In the genomic region with DNA sequence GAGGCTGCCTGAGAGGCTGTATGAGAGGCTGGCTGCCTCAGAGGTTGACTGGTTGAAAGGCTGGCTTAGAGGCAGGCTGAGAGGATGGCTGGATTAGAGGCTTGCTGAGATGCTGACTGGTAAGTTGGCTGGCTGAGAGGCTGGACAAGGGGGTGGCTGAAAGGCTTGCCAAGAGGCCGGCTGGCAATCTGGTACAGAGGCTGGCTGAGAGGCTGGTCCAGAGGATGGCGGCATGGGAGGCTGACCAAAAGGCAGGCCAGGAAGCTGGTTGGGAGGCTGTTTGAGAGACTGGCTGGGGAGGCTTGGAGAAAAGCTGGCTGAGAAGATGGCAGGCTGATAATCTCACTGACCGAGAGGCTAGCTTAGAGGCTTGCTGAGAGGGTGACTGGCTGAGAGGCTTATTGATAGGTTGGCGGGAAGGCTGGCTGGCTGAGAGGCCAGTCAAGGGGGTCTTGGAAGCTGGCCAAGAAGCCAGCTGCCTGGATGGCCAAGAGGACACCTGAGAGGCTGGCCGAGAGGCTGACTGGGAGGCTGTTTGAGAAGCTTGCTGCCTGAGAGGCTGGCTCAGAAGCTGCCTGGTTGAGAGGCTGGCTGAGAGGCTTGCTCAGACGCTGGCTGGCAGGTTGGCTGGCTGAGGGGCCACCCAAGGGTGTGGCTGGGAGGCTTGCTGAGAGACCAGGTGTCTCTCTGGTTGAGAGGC, we compare ENCODE assay signal across 1 cellular context.
TF ChIP-seq lines count a peak whose summit lies in the region.

No MANE protein-coding gene starts in this region.

TF ChIP-seq in HepG2, 621 proteins besides CTCF, POLR2A, EP300 and RAD21 (continued from another document and continues in another):
- TF ChIP-seq, protein P1, sequence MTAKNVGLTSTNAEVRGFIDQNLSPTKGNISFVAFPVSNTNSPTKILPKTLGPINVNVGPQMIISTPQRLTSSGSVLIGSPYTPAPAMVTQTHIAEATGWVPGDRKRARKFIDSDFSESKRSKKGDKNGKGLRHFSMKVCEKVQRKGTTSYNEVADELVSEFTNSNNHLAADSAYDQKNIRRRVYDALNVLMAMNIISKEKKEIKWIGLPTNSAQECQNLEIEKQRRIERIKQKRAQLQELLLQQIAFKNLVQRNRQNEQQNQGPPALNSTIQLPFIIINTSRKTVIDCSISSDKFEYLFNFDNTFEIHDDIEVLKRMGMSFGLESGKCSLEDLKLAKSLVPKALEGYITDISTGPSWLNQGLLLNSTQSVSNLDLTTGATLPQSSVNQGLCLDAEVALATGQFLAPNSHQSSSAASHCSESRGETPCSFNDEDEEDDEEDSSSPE (CRISPR knock-in tag; IDR thresholded peaks at IDR 0.05) = peak; percentile 46; the same call in 1 of the 2 replicates
- TF ChIP-seq, protein P2, sequence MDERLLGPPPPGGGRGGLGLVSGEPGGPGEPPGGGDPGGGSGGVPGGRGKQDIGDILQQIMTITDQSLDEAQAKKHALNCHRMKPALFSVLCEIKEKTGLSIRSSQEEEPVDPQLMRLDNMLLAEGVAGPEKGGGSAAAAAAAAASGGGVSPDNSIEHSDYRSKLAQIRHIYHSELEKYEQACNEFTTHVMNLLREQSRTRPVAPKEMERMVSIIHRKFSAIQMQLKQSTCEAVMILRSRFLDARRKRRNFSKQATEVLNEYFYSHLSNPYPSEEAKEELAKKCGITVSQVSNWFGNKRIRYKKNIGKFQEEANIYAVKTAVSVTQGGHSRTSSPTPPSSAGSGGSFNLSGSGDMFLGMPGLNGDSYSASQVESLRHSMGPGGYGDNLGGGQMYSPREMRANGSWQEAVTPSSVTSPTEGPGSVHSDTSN (CRISPR knock-in tag; IDR thresholded peaks at IDR 0.05) = no peak
- 0 out of 2 replicates have a peak, but pooled peaks have one; percentile 14 for TF ChIP-seq ERF (CRISPR knock-in tag; IDR thresholded peaks at IDR 0.05)
- TF ChIP-seq, protein P3, sequence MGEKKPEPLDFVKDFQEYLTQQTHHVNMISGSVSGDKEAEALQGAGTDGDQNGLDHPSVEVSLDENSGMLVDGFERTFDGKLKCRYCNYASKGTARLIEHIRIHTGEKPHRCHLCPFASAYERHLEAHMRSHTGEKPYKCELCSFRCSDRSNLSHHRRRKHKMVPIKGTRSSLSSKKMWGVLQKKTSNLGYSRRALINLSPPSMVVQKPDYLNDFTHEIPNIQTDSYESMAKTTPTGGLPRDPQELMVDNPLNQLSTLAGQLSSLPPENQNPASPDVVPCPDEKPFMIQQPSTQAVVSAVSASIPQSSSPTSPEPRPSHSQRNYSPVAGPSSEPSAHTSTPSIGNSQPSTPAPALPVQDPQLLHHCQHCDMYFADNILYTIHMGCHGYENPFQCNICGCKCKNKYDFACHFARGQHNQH (CRISPR knock-in tag; IDR thresholded peaks at IDR 0.05) = peak; percentile 69; the same call in 1 of the 2 replicates
- no peak for TF ChIP-seq SMYD3 (CRISPR knock-in tag; IDR thresholded peaks at IDR 0.05)
- TF ChIP-seq, protein P4, sequence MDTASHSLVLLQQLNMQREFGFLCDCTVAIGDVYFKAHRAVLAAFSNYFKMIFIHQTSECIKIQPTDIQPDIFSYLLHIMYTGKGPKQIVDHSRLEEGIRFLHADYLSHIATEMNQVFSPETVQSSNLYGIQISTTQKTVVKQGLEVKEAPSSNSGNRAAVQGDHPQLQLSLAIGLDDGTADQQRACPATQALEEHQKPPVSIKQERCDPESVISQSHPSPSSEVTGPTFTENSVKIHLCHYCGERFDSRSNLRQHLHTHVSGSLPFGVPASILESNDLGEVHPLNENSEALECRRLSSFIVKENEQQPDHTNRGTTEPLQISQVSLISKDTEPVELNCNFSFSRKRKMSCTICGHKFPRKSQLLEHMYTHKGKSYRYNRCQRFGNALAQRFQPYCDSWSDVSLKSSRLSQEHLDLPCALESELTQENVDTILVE (CRISPR knock-in tag; IDR thresholded peaks at IDR 0.05) = no peak
- no peak for TF ChIP-seq ZNF367 (CRISPR knock-in tag; IDR thresholded peaks at IDR 0.05; ENCODE audit: borderline replicate concordance)
- TF ChIP-seq ZNF850 (CRISPR knock-in tag; conservative IDR thresholded peaks at IDR 0.05) = no peak
- TF ChIP-seq, protein P5, sequence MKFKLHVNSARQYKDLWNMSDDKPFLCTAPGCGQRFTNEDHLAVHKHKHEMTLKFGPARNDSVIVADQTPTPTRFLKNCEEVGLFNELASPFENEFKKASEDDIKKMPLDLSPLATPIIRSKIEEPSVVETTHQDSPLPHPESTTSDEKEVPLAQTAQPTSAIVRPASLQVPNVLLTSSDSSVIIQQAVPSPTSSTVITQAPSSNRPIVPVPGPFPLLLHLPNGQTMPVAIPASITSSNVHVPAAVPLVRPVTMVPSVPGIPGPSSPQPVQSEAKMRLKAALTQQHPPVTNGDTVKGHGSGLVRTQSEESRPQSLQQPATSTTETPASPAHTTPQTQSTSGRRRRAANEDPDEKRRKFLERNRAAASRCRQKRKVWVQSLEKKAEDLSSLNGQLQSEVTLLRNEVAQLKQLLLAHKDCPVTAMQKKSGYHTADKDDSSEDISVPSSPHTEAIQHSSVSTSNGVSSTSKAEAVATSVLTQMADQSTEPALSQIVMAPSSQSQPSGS (CRISPR knock-in tag; IDR thresholded peaks at IDR 0.05) = no peak
- TF ChIP-seq, protein P6, sequence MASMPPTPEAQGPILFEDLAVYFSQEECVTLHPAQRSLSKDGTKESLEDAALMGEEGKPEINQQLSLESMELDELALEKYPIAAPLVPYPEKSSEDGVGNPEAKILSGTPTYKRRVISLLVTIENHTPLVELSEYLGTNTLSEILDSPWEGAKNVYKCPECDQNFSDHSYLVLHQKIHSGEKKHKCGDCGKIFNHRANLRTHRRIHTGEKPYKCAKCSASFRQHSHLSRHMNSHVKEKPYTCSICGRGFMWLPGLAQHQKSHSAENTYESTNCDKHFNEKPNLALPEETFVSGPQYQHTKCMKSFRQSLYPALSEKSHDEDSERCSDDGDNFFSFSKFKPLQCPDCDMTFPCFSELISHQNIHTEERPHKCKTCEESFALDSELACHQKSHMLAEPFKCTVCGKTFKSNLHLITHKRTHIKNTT (CRISPR knock-in tag; IDR thresholded peaks at IDR 0.05) = no peak
- TF ChIP-seq KLF16 (CRISPR knock-in tag; IDR thresholded peaks at IDR 0.05) = peak in 1 of 2 experiments; percentile 5; a peak in 1 of 4 replicates
- no peak for TF ChIP-seq ZSCAN31 (CRISPR knock-in tag; IDR thresholded peaks at IDR 0.05; ENCODE audit: low read depth)
- TF ChIP-seq, protein P7, sequence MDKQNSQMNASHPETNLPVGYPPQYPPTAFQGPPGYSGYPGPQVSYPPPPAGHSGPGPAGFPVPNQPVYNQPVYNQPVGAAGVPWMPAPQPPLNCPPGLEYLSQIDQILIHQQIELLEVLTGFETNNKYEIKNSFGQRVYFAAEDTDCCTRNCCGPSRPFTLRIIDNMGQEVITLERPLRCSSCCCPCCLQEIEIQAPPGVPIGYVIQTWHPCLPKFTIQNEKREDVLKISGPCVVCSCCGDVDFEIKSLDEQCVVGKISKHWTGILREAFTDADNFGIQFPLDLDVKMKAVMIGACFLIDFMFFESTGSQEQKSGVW (CRISPR knock-in tag; IDR thresholded peaks at IDR 0.05; ENCODE audit: borderline replicate concordance) = no peak
- TF ChIP-seq, protein P8, sequence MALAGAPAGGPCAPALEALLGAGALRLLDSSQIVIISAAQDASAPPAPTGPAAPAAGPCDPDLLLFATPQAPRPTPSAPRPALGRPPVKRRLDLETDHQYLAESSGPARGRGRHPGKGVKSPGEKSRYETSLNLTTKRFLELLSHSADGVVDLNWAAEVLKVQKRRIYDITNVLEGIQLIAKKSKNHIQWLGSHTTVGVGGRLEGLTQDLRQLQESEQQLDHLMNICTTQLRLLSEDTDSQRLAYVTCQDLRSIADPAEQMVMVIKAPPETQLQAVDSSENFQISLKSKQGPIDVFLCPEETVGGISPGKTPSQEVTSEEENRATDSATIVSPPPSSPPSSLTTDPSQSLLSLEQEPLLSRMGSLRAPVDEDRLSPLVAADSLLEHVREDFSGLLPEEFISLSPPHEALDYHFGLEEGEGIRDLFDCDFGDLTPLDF (CRISPR knock-in tag; IDR thresholded peaks at IDR 0.05) = peak; percentile 74; the same call in 1 of the 2 replicates
- no peak for TF ChIP-seq ZSCAN21 (CRISPR knock-in tag; IDR thresholded peaks at IDR 0.05; ENCODE audit: borderline replicate concordance)
- TF ChIP-seq, protein P9, sequence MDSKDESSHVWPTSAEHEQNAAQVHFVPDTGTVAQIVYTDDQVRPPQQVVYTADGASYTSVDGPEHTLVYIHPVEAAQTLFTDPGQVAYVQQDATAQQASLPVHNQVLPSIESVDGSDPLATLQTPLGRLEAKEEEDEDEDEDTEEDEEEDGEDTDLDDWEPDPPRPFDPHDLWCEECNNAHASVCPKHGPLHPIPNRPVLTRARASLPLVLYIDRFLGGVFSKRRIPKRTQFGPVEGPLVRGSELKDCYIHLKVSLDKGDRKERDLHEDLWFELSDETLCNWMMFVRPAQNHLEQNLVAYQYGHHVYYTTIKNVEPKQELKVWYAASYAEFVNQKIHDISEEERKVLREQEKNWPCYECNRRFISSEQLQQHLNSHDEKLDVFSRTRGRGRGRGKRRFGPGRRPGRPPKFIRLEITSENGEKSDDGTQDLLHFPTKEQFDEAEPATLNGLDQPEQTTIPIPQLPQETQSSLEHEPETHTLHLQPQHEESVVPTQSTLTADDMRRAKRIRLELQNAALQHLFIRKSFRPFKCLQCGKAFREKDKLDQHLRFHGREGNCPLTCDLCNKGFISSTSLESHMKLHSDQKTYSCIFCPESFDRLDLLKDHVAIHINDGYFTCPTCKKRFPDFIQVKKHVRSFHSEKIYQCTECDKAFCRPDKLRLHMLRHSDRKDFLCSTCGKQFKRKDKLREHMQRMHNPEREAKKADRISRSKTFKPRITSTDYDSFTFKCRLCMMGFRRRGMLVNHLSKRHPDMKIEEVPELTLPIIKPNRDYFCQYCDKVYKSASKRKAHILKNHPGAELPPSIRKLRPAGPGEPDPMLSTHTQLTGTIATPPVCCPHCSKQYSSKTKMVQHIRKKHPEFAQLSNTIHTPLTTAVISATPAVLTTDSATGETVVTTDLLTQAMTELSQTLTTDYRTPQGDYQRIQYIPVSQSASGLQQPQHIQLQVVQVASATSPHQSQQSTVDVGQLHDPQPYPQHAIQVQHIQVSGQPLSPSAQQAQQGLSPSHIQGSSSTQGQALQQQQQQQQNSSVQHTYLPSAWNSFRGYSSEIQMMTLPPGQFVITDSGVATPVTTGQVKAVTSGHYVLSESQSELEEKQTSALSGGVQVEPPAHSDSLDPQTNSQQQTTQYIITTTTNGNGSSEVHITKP (CRISPR knock-in tag; IDR thresholded peaks at IDR 0.05; ENCODE audit: low read depth) = no peak
- TF ChIP-seq RXRB (CRISPR knock-in tag; IDR thresholded peaks at IDR 0.05; ENCODE audit: borderline replicate concordance) = no peak
- no peak for TF ChIP-seq AGO1 (IDR thresholded peaks at IDR 0.05; ENCODE audit: low read depth, low read length, poor library complexity, severe bottlenecking)
- no peak for TF ChIP-seq ZNF3 (CRISPR knock-in tag; IDR thresholded peaks at IDR 0.05)
- TF ChIP-seq HMG20A (CRISPR knock-in tag; IDR thresholded peaks at IDR 0.05; ENCODE audit: borderline replicate concordance) = no peak; the same call in 1 of the 2 replicates
- TF ChIP-seq, protein P10, sequence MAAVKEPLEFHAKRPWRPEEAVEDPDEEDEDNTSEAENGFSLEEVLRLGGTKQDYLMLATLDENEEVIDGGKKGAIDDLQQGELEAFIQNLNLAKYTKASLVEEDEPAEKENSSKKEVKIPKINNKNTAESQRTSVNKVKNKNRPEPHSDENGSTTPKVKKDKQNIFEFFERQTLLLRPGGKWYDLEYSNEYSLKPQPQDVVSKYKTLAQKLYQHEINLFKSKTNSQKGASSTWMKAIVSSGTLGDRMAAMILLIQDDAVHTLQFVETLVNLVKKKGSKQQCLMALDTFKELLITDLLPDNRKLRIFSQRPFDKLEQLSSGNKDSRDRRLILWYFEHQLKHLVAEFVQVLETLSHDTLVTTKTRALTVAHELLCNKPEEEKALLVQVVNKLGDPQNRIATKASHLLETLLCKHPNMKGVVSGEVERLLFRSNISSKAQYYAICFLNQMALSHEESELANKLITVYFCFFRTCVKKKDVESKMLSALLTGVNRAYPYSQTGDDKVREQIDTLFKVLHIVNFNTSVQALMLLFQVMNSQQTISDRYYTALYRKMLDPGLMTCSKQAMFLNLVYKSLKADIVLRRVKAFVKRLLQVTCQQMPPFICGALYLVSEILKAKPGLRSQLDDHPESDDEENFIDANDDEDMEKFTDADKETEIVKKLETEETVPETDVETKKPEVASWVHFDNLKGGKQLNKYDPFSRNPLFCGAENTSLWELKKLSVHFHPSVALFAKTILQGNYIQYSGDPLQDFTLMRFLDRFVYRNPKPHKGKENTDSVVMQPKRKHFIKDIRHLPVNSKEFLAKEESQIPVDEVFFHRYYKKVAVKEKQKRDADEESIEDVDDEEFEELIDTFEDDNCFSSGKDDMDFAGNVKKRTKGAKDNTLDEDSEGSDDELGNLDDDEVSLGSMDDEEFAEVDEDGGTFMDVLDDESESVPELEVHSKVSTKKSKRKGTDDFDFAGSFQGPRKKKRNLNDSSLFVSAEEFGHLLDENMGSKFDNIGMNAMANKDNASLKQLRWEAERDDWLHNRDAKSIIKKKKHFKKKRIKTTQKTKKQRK (IDR thresholded peaks at IDR 0.05; ENCODE audit: low read length) = no peak
- 0 out of 2 replicates have a peak, but pooled peaks have one; percentile 43 for TF ChIP-seq ZNF773 (CRISPR knock-in tag; IDR thresholded peaks at IDR 0.05; ENCODE audit: borderline replicate concordance)
- TF ChIP-seq, protein P11, sequence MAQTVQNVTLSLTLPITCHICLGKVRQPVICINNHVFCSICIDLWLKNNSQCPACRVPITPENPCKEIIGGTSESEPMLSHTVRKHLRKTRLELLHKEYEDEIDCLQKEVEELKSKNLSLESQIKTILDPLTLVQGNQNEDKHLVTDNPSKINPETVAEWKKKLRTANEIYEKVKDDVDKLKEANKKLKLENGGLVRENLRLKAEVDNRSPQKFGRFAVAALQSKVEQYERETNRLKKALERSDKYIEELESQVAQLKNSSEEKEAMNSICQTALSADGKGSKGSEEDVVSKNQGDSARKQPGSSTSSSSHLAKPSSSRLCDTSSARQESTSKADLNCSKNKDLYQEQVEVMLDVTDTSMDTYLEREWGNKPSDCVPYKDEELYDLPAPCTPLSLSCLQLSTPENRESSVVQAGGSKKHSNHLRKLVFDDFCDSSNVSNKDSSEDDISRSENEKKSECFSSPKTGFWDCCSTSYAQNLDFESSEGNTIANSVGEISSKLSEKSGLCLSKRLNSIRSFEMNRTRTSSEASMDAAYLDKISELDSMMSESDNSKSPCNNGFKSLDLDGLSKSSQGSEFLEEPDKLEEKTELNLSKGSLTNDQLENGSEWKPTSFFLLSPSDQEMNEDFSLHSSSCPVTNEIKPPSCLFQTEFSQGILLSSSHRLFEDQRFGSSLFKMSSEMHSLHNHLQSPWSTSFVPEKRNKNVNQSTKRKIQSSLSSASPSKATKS (CRISPR knock-in tag; IDR thresholded peaks at IDR 0.05) = no peak
- TF ChIP-seq, protein P12, sequence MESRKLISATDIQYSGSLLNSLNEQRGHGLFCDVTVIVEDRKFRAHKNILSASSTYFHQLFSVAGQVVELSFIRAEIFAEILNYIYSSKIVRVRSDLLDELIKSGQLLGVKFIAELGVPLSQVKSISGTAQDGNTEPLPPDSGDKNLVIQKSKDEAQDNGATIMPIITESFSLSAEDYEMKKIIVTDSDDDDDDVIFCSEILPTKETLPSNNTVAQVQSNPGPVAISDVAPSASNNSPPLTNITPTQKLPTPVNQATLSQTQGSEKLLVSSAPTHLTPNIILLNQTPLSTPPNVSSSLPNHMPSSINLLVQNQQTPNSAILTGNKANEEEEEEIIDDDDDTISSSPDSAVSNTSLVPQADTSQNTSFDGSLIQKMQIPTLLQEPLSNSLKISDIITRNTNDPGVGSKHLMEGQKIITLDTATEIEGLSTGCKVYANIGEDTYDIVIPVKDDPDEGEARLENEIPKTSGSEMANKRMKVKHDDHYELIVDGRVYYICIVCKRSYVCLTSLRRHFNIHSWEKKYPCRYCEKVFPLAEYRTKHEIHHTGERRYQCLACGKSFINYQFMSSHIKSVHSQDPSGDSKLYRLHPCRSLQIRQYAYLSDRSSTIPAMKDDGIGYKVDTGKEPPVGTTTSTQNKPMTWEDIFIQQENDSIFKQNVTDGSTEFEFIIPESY (CRISPR knock-in tag; IDR thresholded peaks at IDR 0.05) = peak; percentile 89
- peak; percentile 36; the same call in 1 of the 2 replicates for TF ChIP-seq HES4 (CRISPR knock-in tag; IDR thresholded peaks at IDR 0.05; ENCODE audit: borderline replicate concordance)
